Comparison of ENCODE assay signal across 25 cellular contexts in the genomic region with DNA sequence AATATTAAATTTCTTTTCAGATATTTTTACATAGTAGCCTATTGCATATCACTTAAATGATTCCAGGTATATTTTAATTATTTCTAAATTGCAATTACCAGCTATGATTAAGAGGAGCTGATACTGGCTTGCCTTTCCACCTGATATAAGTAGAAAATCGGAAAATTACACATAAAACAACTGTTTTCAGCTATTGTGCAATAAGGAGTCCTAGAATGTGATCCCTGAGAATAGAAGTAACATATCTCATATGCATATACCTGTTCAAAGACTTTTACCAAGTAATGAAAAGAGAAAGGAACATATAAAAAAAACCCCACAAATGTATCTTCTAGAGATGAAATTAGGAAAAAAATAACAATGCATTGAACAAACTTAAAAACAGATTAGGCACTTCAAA.
"Had no signal": no experiment of that assay in that cellular context is flagged by ENCODE, and none has a peak within 500 bp of the region (broad histone marks: within the 10 kb centered on the region; RNA-seq: fewer than 3 reads in every experiment).

No MANE protein-coding gene starts in this region.

- H3K27ac ChIP-seq: colonic mucosa, epithelial cell of prostate, esophagus squamous epithelium, gastrocnemius medialis, heart right ventricle, left lung, lower lobe of right lung had no signal

- DNase-seq: colonic mucosa; cortex of kidney; effector CD8-positive, alpha-beta T cell; effector memory CD8-positive, alpha-beta T cell; endodermal cell; erythroblast; esophagus squamous epithelium; foreskin fibroblast; foreskin melanocyte; gastrocnemius medialis; glutamatergic neuron; head of caudate nucleus; heart right ventricle; hippocampal formation; left cardiac atrium; left lung; left ventricle myocardium superior; lower lobe of right lung; mesenchymal stem cell; mucosa of descending colon; naive B cell had no signal

- H3K4me1 ChIP-seq: colonic mucosa, esophagus squamous epithelium, gastrocnemius medialis, heart right ventricle, left lung, lower lobe of right lung had no signal

- FAIRE-seq: islet of Langerhans, keratinocyte had no signal

- ATAC-seq: effector memory CD8-positive, alpha-beta T cell; esophagus mucosa; gastrocnemius medialis; heart right ventricle; left cardiac atrium; left lung; left ventricle myocardium superior; lower lobe of right lung; mucosa of descending colon had no signal

- H3K9me3 ChIP-seq: colonic mucosa, gastrocnemius medialis, left lung, lower lobe of right lung, mucosa of descending colon had no signal

- H3K27me3 ChIP-seq: colonic mucosa, esophagus squamous epithelium, gastrocnemius medialis, heart right ventricle, left lung had no signal

- H3K4me3 ChIP-seq: colonic mucosa, esophagus squamous epithelium, gastrocnemius medialis, heart right ventricle, left lung, lower lobe of right lung, mucosa of descending colon had no signal

- H3K36me3 ChIP-seq: colonic mucosa, esophagus squamous epithelium, gastrocnemius medialis, heart right ventricle, left lung, lower lobe of right lung had no signal
